Comparison of ENCODE assay signal across 8 cellular contexts in genomic region chr12:26196424-26196722, GRCh38. TPM values are rescaled to one million over a fixed set of nuclear protein-coding genes. Genes with fewer than 3 reads are reported as not detected.
DNase-seq lines count a peak whose midpoint lies in the region; TF ChIP-seq lines count a peak whose summit lies in the region.

No MANE protein-coding gene starts in this region.

- H3K4me3 ChIP-seq in fibroblast of mammary gland (ENCODE audit: control insufficient read depth, low read depth, low read length) = peak overlapping the region; percentile 51
- H3K4me3 ChIP-seq in neural progenitor cell = peak overlapping the region; percentile 64
- H3K4me3 ChIP-seq in Karpas-422 (ENCODE audit: low read length) = no peak overlapping the region

- peaks cover 65% of the 10 kb centered on the region for H3K27me3 ChIP-seq in neural progenitor cell
- H3K27me3 ChIP-seq in Karpas-422 (ENCODE audit: low read length) = 0 out of 2 replicates have a peak, but pooled peaks cover 2% of the 10 kb centered on the region

- no peaks in the 10 kb centered on the region for H4K20me1 ChIP-seq in neural progenitor cell (ENCODE audit: low read depth)
- no peaks in the 10 kb centered on the region for H4K20me1 ChIP-seq in Karpas-422 (ENCODE audit: insufficient read depth, low read depth, low read length)

- no peak overlapping the region for H3K9ac ChIP-seq in neural progenitor cell
- no peak overlapping the region for H3K9ac ChIP-seq in Karpas-422 (ENCODE audit: low read length)

- no peaks in the 10 kb centered on the region for H3K36me3 ChIP-seq in neural progenitor cell
- no peaks in the 10 kb centered on the region for H3K36me3 ChIP-seq in Karpas-422 (ENCODE audit: insufficient read depth, low read length)

- H3K79me2 ChIP-seq in neural progenitor cell (ENCODE audit: low read depth) (no peaks in the 10 kb centered on the region), Karpas-422 (ENCODE audit: low read length) (no peaks in the 10 kb centered on the region)

- H3K36me3 Mint-ChIP-seq in neural progenitor cell = no peaks in the 10 kb centered on the region

- peak; percentile 47 for DNase-seq in ACHN
- peak; percentile 25 for DNase-seq in RPMI7951 (ENCODE audit: low read depth)
- DNase-seq in fibroblast of mammary gland (ENCODE audit: low read depth) = peak; percentile 23
- no peak for DNase-seq in neural progenitor cell (ENCODE audit: low spot score)
- no peak for DNase-seq in middle frontal gyrus (ENCODE audit: extremely low spot score, low spot score)
- no peak for DNase-seq in Karpas-422
- DNase-seq in SKM-1 treated with dmso at 0.1 percent for 144 hours (lab: John Stamatoyannopoulos, UW; ENCODE audit: unreplicated experiment) = no peak
- no peak for DNase-seq in GDM1 (lab: John Stamatoyannopoulos, UW)

- H3K4me1 ChIP-seq in neural progenitor cell (peaks cover 5% of the 10 kb centered on the region), Karpas-422 (ENCODE audit: low read length) (peaks cover 17% of the 10 kb centered on the region)

- H3K4me3 Mint-ChIP-seq in neural progenitor cell = peak overlapping the region; percentile 94

- H3K4me1 Mint-ChIP-seq in neural progenitor cell = peaks cover 15% of the 10 kb centered on the region

- H3K4me2 ChIP-seq in neural progenitor cell (peak overlapping the region; percentile 98), Karpas-422 (ENCODE audit: low read depth, low read length, poor library complexity, severe bottlenecking) (no peak overlapping the region)

- H3K27me3 Mint-ChIP-seq in neural progenitor cell (ENCODE audit: insufficient read depth, low read depth) = no peaks in the 10 kb centered on the region

- H3K27ac Mint-ChIP-seq in neural progenitor cell = peak overlapping the region; percentile 98

- H3K27ac ChIP-seq in neural progenitor cell = no peak overlapping the region
- no peak overlapping the region for H3K27ac ChIP-seq in Karpas-422 (ENCODE audit: low read length)

- TF ChIP-seq CTCF in fibroblast of mammary gland (conservative IDR thresholded peaks at IDR 0.05; ENCODE audit: control insufficient read depth, insufficient read depth, low read depth, low read length) (no peak), neural progenitor cell (IDR thresholded peaks at IDR 0.05) (no peak)

- H2AFZ ChIP-seq in neural progenitor cell (replicated peaks) (peak overlapping the region; percentile 96), Karpas-422 (ENCODE audit: low read length) (no peak overlapping the region)

- in situ Hi-C loops in ACHN (cut with HindIII; ENCODE audit: low pct_ligation_motif_present, low pct_unique_long_range_greater_than_20kb, low sequenced_read_pairs) = no loop called here

- no peaks in the 10 kb centered on the region for H3F3A ChIP-seq in neural progenitor cell (ENCODE audit: low read depth)

- H3K9me2 ChIP-seq in Karpas-422 (replicated peaks; ENCODE audit: insufficient read depth, low read length) = no peaks in the 10 kb centered on the region

- H3K9me3 Mint-ChIP-seq in neural progenitor cell = no peaks in the 10 kb centered on the region

- no peaks in the 10 kb centered on the region for H3K9me3 ChIP-seq in neural progenitor cell (ENCODE audit: low read depth)
- H3K9me3 ChIP-seq in Karpas-422 (ENCODE audit: low read length) = no peaks in the 10 kb centered on the region

RNA-seq across cellular contexts. Expression of gene SSPN, which starts 1.0 kb away (rescaled TPM):
- total RNA-seq in RPMI7951 (2014; rRNA removed; shearing (Covaris generic)) = 13.2 and 14.0 TPM in 2 replicates
- 0.50 and 0.84 TPM in 2 replicates for total RNA-seq in neural progenitor cell (ENCODE audit: low replicate concordance)
- total RNA-seq in Karpas-422 (2014; rRNA removed; shearing (Covaris generic); ENCODE audit: low replicate concordance) = not detected in 2 replicates

Comparison
In these comparisons a context has a peak if more than half of its experiments do, and no peak if none do; other contexts are left out.
1. DNase-seq: peak in ACHN (single experiment), RPMI7951 (single experiment) and fibroblast of mammary gland (single experiment); none in neural progenitor cell (single experiment), middle frontal gyrus (single experiment), Karpas-422 (single experiment), SKM-1 treated with dmso at 0.1 percent for 144 hours (single experiment) and GDM1 (single experiment).